In the genomic region with DNA sequence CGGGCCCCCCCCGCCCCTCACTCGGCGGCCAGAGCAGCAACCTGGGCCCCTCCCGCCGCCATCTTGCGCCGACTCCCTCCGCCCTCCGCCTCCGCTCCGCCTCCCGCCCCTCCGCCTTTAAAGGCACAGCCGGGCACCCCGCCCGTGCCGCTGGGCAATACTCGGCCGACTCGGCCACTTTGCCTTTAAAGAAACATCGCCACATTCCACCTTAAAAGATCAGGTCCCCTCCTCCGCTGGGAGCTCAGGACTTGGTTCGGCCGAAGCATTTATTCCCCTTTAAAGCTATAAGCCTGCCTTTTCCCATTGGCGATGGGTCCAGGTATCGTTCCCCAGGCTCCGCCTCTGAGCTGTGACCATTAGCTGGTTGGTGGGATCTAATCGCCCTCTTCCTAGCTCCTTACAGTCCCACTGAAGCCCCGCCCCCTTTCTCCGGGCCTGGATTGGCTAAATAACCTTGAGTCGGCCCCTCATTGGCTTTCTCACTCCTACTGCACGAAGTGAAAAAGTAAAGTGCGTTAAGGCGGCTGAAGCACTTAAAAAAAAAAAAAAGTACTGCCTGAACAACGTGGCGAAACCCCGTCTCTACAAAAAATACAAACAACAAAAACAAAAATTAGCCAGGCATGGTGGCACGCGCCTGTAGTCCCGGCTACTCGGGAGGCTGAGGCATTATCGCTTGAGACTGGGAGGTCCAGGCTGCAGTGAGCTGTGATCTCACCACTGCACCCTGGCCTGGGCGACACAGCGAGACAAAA, we compare ENCODE assay signal across 8 cellular contexts. TPM values are rescaled to one million over a fixed set of nuclear protein-coding genes. Genes with fewer than 3 reads are reported as not detected.
DNase-seq lines count a peak whose midpoint lies in the region; ATAC-seq and TF ChIP-seq lines count a peak whose summit lies in the region.

Gene ZBTB22 (minus strand): TSS at position 77 of the 758 bp plus-strand sequence. CDS start 828 bp downstream, outside the sequence.

- H3K4me1 ChIP-seq in KMS-11 (ENCODE audit: low read depth, poor library complexity, severe bottlenecking): peaks cover 37% of the 10 kb centered on the region
- peaks cover 4 to 68% (median 27%) of the 10 kb centered on the region in 4 donors for H3K4me1 ChIP-seq in Peyer's patch
- peaks cover 47 to 81% (median 73%) of the 10 kb centered on the region in 4 donors for H3K4me1 ChIP-seq in esophagus muscularis mucosa

- TF ChIP-seq CTCF in KMS-11 (conservative IDR thresholded peaks at IDR 0.05; ENCODE audit: low read depth, low read length) (no peak), Peyer's patch (IDR thresholded peaks at IDR 0.05) (peak in 3 of 6 experiments; percentile 8 to 26 (median 15)), esophagus muscularis mucosa (IDR thresholded peaks at IDR 0.05) (peak in 1 of 3 experiments; percentile 26)

- H3K79me2 ChIP-seq in KMS-11 (ENCODE audit: insufficient read depth, low read depth): peaks cover 29% of the 10 kb centered on the region; the same call in 1 of the 2 replicates

- 2% methylated on average over 24 of the region's 45 CpGs for WGBS in esophagus muscularis mucosa

- peak; percentile 40 for ATAC-seq in GM21717 (IDR thresholded peaks at IDR 0.05; ENCODE audit: unreplicated experiment)
- peak; percentile 71 to 72 for ATAC-seq in activated T-cell treated with anti-CD3 and anti-CD28 coated beads, Interleukin-2, amount 50 U/mL, for 72 hours (replicated peaks in 1 of 2)

- H3K27me3 Mint-ChIP-seq in activated T-cell treated with anti-CD3 and anti-CD28 coated beads, Interleukin-2, amount 50 U/mL, for 72 hours (ENCODE audit: low read depth): no peaks in the 10 kb centered on the region

- H4K20me1 ChIP-seq in KMS-11 (ENCODE audit: insufficient read depth): no peaks in the 10 kb centered on the region

- H3K27me3 ChIP-seq in KMS-11 (ENCODE audit: insufficient read depth, low read depth): no peaks in the 10 kb centered on the region
- H3K27me3 ChIP-seq in Peyer's patch: no peaks in the 10 kb centered on the region
- no peaks in the 10 kb centered on the region for H3K27me3 ChIP-seq in esophagus muscularis mucosa

- peaks cover 80% of the 10 kb centered on the region for H3K4me1 Mint-ChIP-seq in activated T-cell treated with anti-CD3 and anti-CD28 coated beads, Interleukin-2, amount 50 U/mL, for 72 hours (ENCODE audit: low read depth)

- H3K36me3 Mint-ChIP-seq in activated T-cell treated with anti-CD3 and anti-CD28 coated beads, Interleukin-2, amount 50 U/mL, for 72 hours (ENCODE audit: insufficient read depth in 2 of 2): peaks cover 17 to 39% of the 10 kb centered on the region in 2 donors

- intact Hi-C loops in esophagus muscularis mucosa (cut with DNase I): no loop called here

- H3K27ac Mint-ChIP-seq in activated T-cell treated with anti-CD3 and anti-CD28 coated beads, Interleukin-2, amount 50 U/mL, for 72 hours: peak within 1 kb of the TSS; percentile 98

- TF ChIP-seq EP300 in esophagus muscularis mucosa (IDR thresholded peaks at IDR 0.05): no peak

- H3K36me3 ChIP-seq in KMS-11 (ENCODE audit: insufficient read depth) (no peaks in the 10 kb centered on the region; the same call in 1 of the 2 replicates), Peyer's patch (peaks cover 0 to 29% (median 0%) of the 10 kb centered on the region in 3 donors), esophagus muscularis mucosa (peaks cover 27 to 40% (median 32%) of the 10 kb centered on the region in 4 donors)

- peak within 1 kb of the TSS; percentile 55; the same call in 1 of the 2 replicates for H2AFZ ChIP-seq in KMS-11 (ENCODE audit: low read depth)

- H3K4me3 Mint-ChIP-seq in activated T-cell treated with anti-CD3 and anti-CD28 coated beads, Interleukin-2, amount 50 U/mL, for 72 hours: peak within 1 kb of the TSS; percentile 98

- H3K9ac ChIP-seq in KMS-11: peak within 1 kb of the TSS; percentile 26; the same call in 1 of the 2 replicates

- H3K27ac ChIP-seq in KMS-11: peak within 1 kb of the TSS; percentile 33; the same call in 1 of the 2 replicates
- H3K27ac ChIP-seq in Peyer's patch: peak within 1 kb of the TSS; percentile 82 to 89 (median 84)
- peak within 1 kb of the TSS; percentile 84 to 95 (median 90) for H3K27ac ChIP-seq in esophagus muscularis mucosa (replicated peaks in 1 of 4)

- H3K4me2 ChIP-seq in KMS-11: peak within 1 kb of the TSS; percentile 48

- TF ChIP-seq POLR2A in Peyer's patch (IDR thresholded peaks at IDR 0.05): peak in 1 of 2 donors; percentile 42
- no peak for TF ChIP-seq POLR2A in esophagus muscularis mucosa (IDR thresholded peaks at IDR 0.05; ENCODE audit: low read depth)

- H3K9me3 ChIP-seq in Peyer's patch (no peaks in the 10 kb centered on the region), esophagus muscularis mucosa (no peaks in the 10 kb centered on the region)

- H3K9me3 Mint-ChIP-seq in activated T-cell treated with anti-CD3 and anti-CD28 coated beads, Interleukin-2, amount 50 U/mL, for 72 hours: no peaks in the 10 kb centered on the region

- H3K4me3 ChIP-seq in KMS-11 (IDR thresholded peaks at IDR 0.05; ENCODE audit: insufficient read depth, low read depth, low read length): no peak within 1 kb of the TSS
- H3K4me3 ChIP-seq in Peyer's patch: peak within 1 kb of the TSS; percentile 40 to 60 (median 54)
- peak within 1 kb of the TSS; percentile 59 to 74 (median 66) for H3K4me3 ChIP-seq in esophagus muscularis mucosa

- DNase-seq in DMS114 treated with DMSO at 0.1 percent for 48 hours (lab: John Stamatoyannopoulos, UW; ENCODE audit: unreplicated experiment): peak; percentile 99
- DNase-seq in Peyer's patch: peak; percentile 98 to 100 (median 100)
- peak; percentile 95 to 97 for DNase-seq in activated T-cell treated with anti-CD3 and anti-CD28 coated beads, Interleukin-2, amount 50 U/mL, for 72 hours
- peak; percentile 99 for DNase-seq in esophagus muscularis mucosa (ENCODE audit: extremely low spot score)
- peak; percentile 100 for DNase-seq in myocyte (ENCODE audit: low read depth)
- peak; percentile 84 to 97 for DNase-seq in stimulated activated CD8-positive, alpha-beta memory T cell treated with anti-CD3 and anti-CD28 coated beads, Interleukin-7, amount 100 ng/mL, for 48 hours (ENCODE audit: extremely low read depth in 1 of 2, low read depth in 1 of 2)

RNA-seq across cellular contexts. Expression of gene ZBTB22, which starts in this region (rescaled TPM):
- total RNA-seq in Peyer's patch (10 to 100 TPM; 11.6 to 27.6 (median 20.2) TPM), esophagus muscularis mucosa (10 to 100 TPM; 12.9 to 24.2 (median 15.8) TPM), myocyte (19.0 and 22.6 TPM in 2 replicates)
- 10 to 100 TPM; 14.9 to 16.1 TPM for total RNA-seq in activated T-cell treated with anti-CD3 and anti-CD28 coated beads, Interleukin-2, amount 50 U/mL, for 72 hours
- polyA plus RNA-seq in myocyte (2012): 28.8 TPM

Comparison
In these comparisons a context has a peak if more than half of its experiments do, and no peak if none do; other contexts are left out.
1. H3K27ac ChIP-seq: peak in every context shown above with its lines; median percentile 90 in esophagus muscularis mucosa; 84 in Peyer's patch; 33 in KMS-11.